In genomic region chr2:233481368-233482142, GRCh38 we compare ENCODE assay signal across 13 cellular contexts.
A peak's percentile ranks its signal among the peaks of the same experiment; 100 is the strongest.
DNase-seq lines count a peak whose midpoint lies in the region; ATAC-seq and TF ChIP-seq lines count a peak whose summit lies in the region.
"Had no signal": no experiment of that assay in that cellular context is flagged by ENCODE, and none has a peak within 500 bp of the region (broad histone marks: within the 10 kb centered on the region; RNA-seq: fewer than 3 reads in every experiment).

No MANE protein-coding gene starts in this region.

- H3K4me2 ChIP-seq in neuronal stem cell (ENCODE audit: insufficient read depth, low read length, poor library complexity, severe bottlenecking), result no peak overlapping the region

- H3K36me3 ChIP-seq in duodenal mucosa (ENCODE audit: control insufficient read depth in 1 of 2, insufficient read depth in 2 of 2, low read length in 2 of 2) (peaks cover 22 to 75% of the 10 kb centered on the region in 2 donors), neuronal stem cell (replicated peaks in 1 of 2; ENCODE audit: control insufficient read depth in 2 of 2, insufficient read depth in 2 of 2, low read length in 2 of 2) (peaks cover 12 to 58% of the 10 kb centered on the region in 2 donors), upper lobe of right lung (peaks cover 42% of the 10 kb centered on the region), WERI-Rb-1 (peaks cover 19% of the 10 kb centered on the region)

- no peak overlapping the region for H3K4me3 ChIP-seq in duodenal mucosa (ENCODE audit: low read depth in 1 of 2, low read length in 2 of 2)
- H3K4me3 ChIP-seq in neuronal stem cell (ENCODE audit: low read length in 2 of 2), result peak overlapping the region in 1 of 2 donors; percentile 58
- H3K4me3 ChIP-seq in upper lobe of right lung, result no peak overlapping the region
- H3K4me3 ChIP-seq in WERI-Rb-1 (ENCODE audit: low read depth, low read length), result no peak overlapping the region

- peak overlapping the region; percentile 15 for H3K18ac ChIP-seq in neuronal stem cell (ENCODE audit: low read length)

- TF ChIP-seq CTCF in upper lobe of right lung (IDR thresholded peaks at IDR 0.05) (no peak), WERI-Rb-1 (IDR thresholded peaks at IDR 0.05; ENCODE audit: low read depth, low read length) (no peak)

- peak; percentile 61 for ATAC-seq in upper lobe of right lung

- no peak overlapping the region for H3K14ac ChIP-seq in neuronal stem cell (ENCODE audit: low read length)

- H4K91ac ChIP-seq in neuronal stem cell (ENCODE audit: low read depth, low read length, poor library complexity), result no peak overlapping the region

- H2BK15ac ChIP-seq in neuronal stem cell (ENCODE audit: low read length), result no peak overlapping the region

- H3K9me3 ChIP-seq in duodenal mucosa (ENCODE audit: control insufficient read depth in 1 of 2, low read length in 2 of 2), result no peaks in the 10 kb centered on the region
- H3K9me3 ChIP-seq in neuronal stem cell (replicated peaks in 1 of 2; ENCODE audit: control insufficient read depth in 2 of 2, insufficient read depth in 1 of 2, low read depth in 1 of 2, low read length in 2 of 2), result peaks cover 5 to 10% of the 10 kb centered on the region in 2 donors
- H3K9me3 ChIP-seq in upper lobe of right lung, result no peaks in the 10 kb centered on the region
- peaks cover 8% of the 10 kb centered on the region for H3K9me3 ChIP-seq in WERI-Rb-1 (ENCODE audit: severe bottlenecking)
- H3K9me3 ChIP-seq: neutrophil had no signal

- no peak overlapping the region for H2BK12ac ChIP-seq in neuronal stem cell (ENCODE audit: low read length)

- H3K79me1 ChIP-seq in neuronal stem cell (ENCODE audit: low read depth, low read length), result no peaks in the 10 kb centered on the region

- no peak overlapping the region for H4K8ac ChIP-seq in neuronal stem cell (ENCODE audit: low read depth, low read length)

- no peak overlapping the region for H3K4ac ChIP-seq in neuronal stem cell (ENCODE audit: low read length)

- H3K9ac ChIP-seq in duodenal mucosa (ENCODE audit: low read depth in 1 of 2, low read length in 2 of 2), result no peak overlapping the region
- H3K9ac ChIP-seq in neuronal stem cell (ENCODE audit: low read depth, low read length, poor library complexity), result no peak overlapping the region

- H2AK5ac ChIP-seq in neuronal stem cell (ENCODE audit: low read depth, low read length), result no peak overlapping the region

- H3K27me3 ChIP-seq in duodenal mucosa (ENCODE audit: control insufficient read depth in 1 of 2, insufficient read depth in 2 of 2, low read length in 2 of 2) (no peaks in the 10 kb centered on the region), neuronal stem cell (ENCODE audit: control insufficient read depth in 3 of 3, insufficient read depth in 3 of 3, low read depth in 1 of 3, low read length in 3 of 3) (no peaks in the 10 kb centered on the region), upper lobe of right lung (no peaks in the 10 kb centered on the region), WERI-Rb-1 (ENCODE audit: insufficient read depth, low read depth, severe bottlenecking) (no peaks in the 10 kb centered on the region)
- H3K27me3 ChIP-seq: neutrophil had no signal

- H3K4me1 ChIP-seq in duodenal mucosa (ENCODE audit: control insufficient read depth in 1 of 2, insufficient read depth in 2 of 2, low read length in 2 of 2) (peaks cover 0 to 4% of the 10 kb centered on the region in 2 donors), neuronal stem cell (ENCODE audit: control insufficient read depth in 2 of 2, insufficient read depth in 1 of 2, low read depth in 1 of 2, low read length in 2 of 2) (no peaks in the 10 kb centered on the region), upper lobe of right lung (peaks cover 28% of the 10 kb centered on the region)

- H2BK120ac ChIP-seq in neuronal stem cell (ENCODE audit: low read depth, low read length), result no peak overlapping the region

- H3K27ac ChIP-seq in duodenal mucosa (ENCODE audit: low read depth, low read length) (peak overlapping the region; percentile 6), neuronal stem cell (replicated peaks; ENCODE audit: low read length) (no peak overlapping the region), upper lobe of right lung (peak overlapping the region; percentile 78), WERI-Rb-1 (no peak overlapping the region)
- H3K27ac ChIP-seq: neutrophil had no signal

- H2AFZ ChIP-seq in neuronal stem cell (ENCODE audit: low read length), result no peak overlapping the region

- no CpG with 5 or more reads among the region's 22 CpGs for WGBS in neuronal stem cell (ENCODE audit: extremely low coverage in 2 of 2, insufficient read length in 2 of 2, insufficient replicate concordance in 1 of 2), 2 donors

- no peak overlapping the region for H2BK5ac ChIP-seq in neuronal stem cell (ENCODE audit: low read length)

- DNase-seq in NCI-H2227 treated with DMSO at 0.1 percent for 48 hours (lab: John Stamatoyannopoulos, UW) (peak; percentile 11), NCI-H2227 (lab: John Stamatoyannopoulos, UW; ENCODE audit: unreplicated experiment) (no peak), neuronal stem cell (ENCODE audit: low spot score) (no peak), upper lobe of right lung (peak; percentile 80), SIG-M5 treated with dmso at 0.1 percent for 504 hours (lab: John Stamatoyannopoulos, UW; ENCODE audit: unreplicated experiment) (no peak), WERI-Rb-1 (no peak), dedifferentiated amniotic fluid mesenchymal stem cell (ENCODE audit: extremely low spot score) (no peak)
- DNase-seq: activated B cell treated with CpG ODN at 0.5 μM for 24 hours; activated T-cell treated with anti-CD3 and anti-CD28 coated beads, Interleukin-2, amount 50 U/mL, for 1 hour; DMS79; HFFc6 had no signal

- H3K23ac ChIP-seq in neuronal stem cell (ENCODE audit: low read depth, low read length, poor library complexity), result no peak overlapping the region

- intact Hi-C loops in upper lobe of right lung (cut with DNase I), result no loop called here

Comparison
In these comparisons a context has a peak if more than half of its experiments do, and no peak if none do; other contexts are left out.
1. DNase-seq: peak in NCI-H2227 treated with DMSO at 0.1 percent for 48 hours (single experiment) and upper lobe of right lung (single experiment); none in NCI-H2227 (single experiment), neuronal stem cell (single experiment), SIG-M5 treated with dmso at 0.1 percent for 504 hours (single experiment), WERI-Rb-1 (single experiment) and dedifferentiated amniotic fluid mesenchymal stem cell (single experiment).
2. H3K27ac ChIP-seq: peak in duodenal mucosa (single experiment) and upper lobe of right lung (single experiment); none in neuronal stem cell (single experiment) and WERI-Rb-1 (single experiment).